In the genomic region with DNA sequence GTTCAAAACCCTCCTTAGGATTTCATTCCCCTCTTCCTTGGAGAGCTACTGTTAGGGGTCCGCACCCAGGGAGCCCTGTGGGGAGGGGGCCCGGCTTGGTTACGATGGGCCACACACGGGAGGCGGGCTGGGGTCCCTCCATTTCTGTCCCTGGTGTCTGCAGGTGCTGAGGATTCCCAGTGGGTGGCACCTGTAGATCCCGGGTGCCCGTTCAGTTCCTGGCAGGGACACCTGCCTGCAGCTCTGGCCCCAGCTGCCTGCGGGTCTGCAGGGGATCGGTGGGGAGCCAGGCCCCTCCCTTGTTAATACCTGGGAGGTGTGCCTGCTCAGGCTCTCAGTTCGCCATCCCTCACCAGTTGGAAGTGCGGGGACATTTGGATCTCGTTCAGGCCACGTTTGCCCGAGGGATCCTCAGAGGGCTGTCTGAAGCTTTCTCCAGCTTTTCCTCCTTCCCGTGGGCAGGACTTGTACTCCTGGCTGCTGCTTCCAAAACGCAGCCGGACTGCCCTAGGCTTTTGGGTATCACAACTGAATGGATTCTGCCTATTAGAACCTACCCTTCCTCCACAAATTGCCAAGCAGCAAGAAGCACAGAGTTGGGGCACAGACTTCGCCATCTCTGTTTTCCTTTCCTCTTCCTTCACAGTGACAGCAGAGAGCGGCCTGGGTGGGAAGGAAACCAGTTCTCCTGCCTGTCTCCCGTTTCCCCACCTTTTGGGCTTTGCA, we compare ENCODE assay signal across 24 cellular contexts. TPM values are rescaled to one million over a fixed set of nuclear protein-coding genes. Genes with fewer than 3 reads are reported as not detected.
A peak's percentile ranks its signal among the peaks of the same experiment; 100 is the strongest.
DNase-seq lines count a peak whose midpoint lies in the region; ATAC-seq and TF ChIP-seq lines count a peak whose summit lies in the region.
"Had no signal": no experiment of that assay in that cellular context is flagged by ENCODE, and none has a peak within 500 bp of the region (broad histone marks: within the 10 kb centered on the region; RNA-seq: fewer than 3 reads in every experiment).

No MANE protein-coding gene starts in this region.

- H3K9me3 Mint-ChIP-seq in activated CD8-positive, alpha-beta T cell treated with anti-CD3 and anti-CD28 coated beads, Interleukin-2, amount 10 ng/mL, durations not matched to agents 7 days and 5 days (ENCODE audit: insufficient read depth) = no peaks in the 10 kb centered on the region
- no peaks in the 10 kb centered on the region for H3K9me3 Mint-ChIP-seq in activated CD8-positive, alpha-beta T cell treated with anti-CD3 and anti-CD28 coated beads for 36 hours
- H3K9me3 Mint-ChIP-seq: memory B cell had no signal

- intact Hi-C loops in activated CD8-positive, alpha-beta T cell treated with anti-CD3 and anti-CD28 coated beads for 36 hours (cut with micrococcal nuclease) = no loop called here
- intact Hi-C loops in colonic mucosa (cut with DNase I) (no loop called here), upper lobe of right lung (cut with DNase I) (no loop called here)

- no peaks in the 10 kb centered on the region for H3K36me3 Mint-ChIP-seq in activated CD8-positive, alpha-beta T cell treated with anti-CD3 and anti-CD28 coated beads, Interleukin-2, amount 10 ng/mL, durations not matched to agents 7 days and 5 days (ENCODE audit: low read depth)
- no peaks in the 10 kb centered on the region for H3K36me3 Mint-ChIP-seq in activated CD8-positive, alpha-beta T cell treated with anti-CD3 and anti-CD28 coated beads for 36 hours (ENCODE audit: low read depth)

- no peaks in the 10 kb centered on the region for H3K9me3 ChIP-seq in colonic mucosa
- peaks cover 2% of the 10 kb centered on the region for H3K9me3 ChIP-seq in upper lobe of right lung
- H3K9me3 ChIP-seq: BE2C, Caco-2, neutrophil, upper lobe of left lung had no signal

- CTCF ChIA-PET in activated CD8-positive, alpha-beta T cell treated with anti-CD3 and anti-CD28 coated beads, Interleukin-2, amount 10 ng/mL, durations not matched to agents 7 days and 5 days (lab: Charles Lee) = no interaction called here
- CTCF ChIA-PET in activated CD8-positive, alpha-beta T cell treated with anti-CD3 and anti-CD28 coated beads for 36 hours (lab: Charles Lee) = no interaction called here

- H3K27ac ChIP-seq in colonic mucosa (no peak overlapping the region), upper lobe of right lung (no peak overlapping the region)
- H3K27ac ChIP-seq: heart left ventricle, neutrophil, upper lobe of left lung had no signal

- H3K27ac Mint-ChIP-seq in activated CD8-positive, alpha-beta T cell treated with anti-CD3 and anti-CD28 coated beads, Interleukin-2, amount 10 ng/mL, durations not matched to agents 7 days and 5 days = no peak overlapping the region
- no peak overlapping the region for H3K27ac Mint-ChIP-seq in activated CD8-positive, alpha-beta T cell treated with anti-CD3 and anti-CD28 coated beads for 36 hours
- H3K27ac Mint-ChIP-seq: memory B cell had no signal

- H3K27me3 ChIP-seq in colonic mucosa (no peaks in the 10 kb centered on the region), upper lobe of right lung (no peaks in the 10 kb centered on the region)
- H3K27me3 ChIP-seq: neutrophil, upper lobe of left lung had no signal

- POLR2A ChIA-PET in activated CD8-positive, alpha-beta T cell treated with anti-CD3 and anti-CD28 coated beads, Interleukin-2, amount 10 ng/mL, durations not matched to agents 7 days and 5 days (lab: Charles Lee) = no interaction called here
- POLR2A ChIA-PET in activated CD8-positive, alpha-beta T cell treated with anti-CD3 and anti-CD28 coated beads for 36 hours (lab: Charles Lee) = interaction anchor here (1.0 kb wide), 1 partner anchor 12 kb away, joined by 3 read pairs; no protein-coding TSS in a partner anchor

- no peak overlapping the region for H3K4me3 ChIP-seq in colonic mucosa
- no peak overlapping the region for H3K4me3 ChIP-seq in upper lobe of right lung
- H3K4me3 ChIP-seq: heart left ventricle, upper lobe of left lung had no signal

- H3K27me3 Mint-ChIP-seq in activated CD8-positive, alpha-beta T cell treated with anti-CD3 and anti-CD28 coated beads, Interleukin-2, amount 10 ng/mL, durations not matched to agents 7 days and 5 days (ENCODE audit: low read depth) = peaks cover 15% of the 10 kb centered on the region
- peaks cover 4% of the 10 kb centered on the region for H3K27me3 Mint-ChIP-seq in activated CD8-positive, alpha-beta T cell treated with anti-CD3 and anti-CD28 coated beads for 36 hours

- no peak for ATAC-seq in activated CD8-positive, alpha-beta T cell treated with anti-CD3 and anti-CD28 coated beads, Interleukin-2, amount 10 ng/mL, durations not matched to agents 7 days and 5 days
- ATAC-seq in activated CD8-positive, alpha-beta T cell treated with anti-CD3 and anti-CD28 coated beads for 36 hours = no peak
- ATAC-seq in upper lobe of right lung (peak; percentile 32), GM18498 (IDR thresholded peaks at IDR 0.05; ENCODE audit: unreplicated experiment) (no peak)
- ATAC-seq: heart left ventricle, left cardiac atrium had no signal

- H3K9ac ChIP-seq in colonic mucosa (ENCODE audit: low read depth in 2 of 2, low read length in 2 of 2) = no peak overlapping the region

- no peak overlapping the region for H3K4me3 Mint-ChIP-seq in activated CD8-positive, alpha-beta T cell treated with anti-CD3 and anti-CD28 coated beads, Interleukin-2, amount 10 ng/mL, durations not matched to agents 7 days and 5 days
- no peak overlapping the region for H3K4me3 Mint-ChIP-seq in activated CD8-positive, alpha-beta T cell treated with anti-CD3 and anti-CD28 coated beads for 36 hours
- H3K4me3 Mint-ChIP-seq: memory B cell had no signal

- DNase-seq in activated CD8-positive, alpha-beta T cell treated with anti-CD3 and anti-CD28 coated beads, Interleukin-2, amount 10 ng/mL, durations not matched to agents 7 days and 5 days = peak; percentile 19
- no peak for DNase-seq in activated CD8-positive, alpha-beta T cell treated with anti-CD3 and anti-CD28 coated beads for 36 hours
- DNase-seq in NCI-H2081 treated with DMSO at 0.1 percent for 48 hours (lab: John Stamatoyannopoulos, UW) = peak; percentile 16
- DNase-seq in colonic mucosa = peak; percentile 14
- no peak for DNase-seq in upper lobe of right lung
- DNase-seq in NOMO-1 treated with dmso at 0.1 percent for 144 hours (lab: John Stamatoyannopoulos, UW; ENCODE audit: unreplicated experiment) = no peak
- no peak for DNase-seq in GDM1 (lab: John Stamatoyannopoulos, UW)
- DNase-seq: activated CD4-positive, alpha-beta T cell treated with anti-CD3 and anti-CD28 coated beads, Interleukin-2, amount 50 U/mL, for 1 hour; activated gamma-delta T cell; activated T-cell treated with anti-CD3 and anti-CD28 coated beads for 4 hours; BE2C; Caco-2; cerebellar nuclear complex; HCEC 1CT; heart left ventricle; IMR-90; left cardiac atrium; NCI-H1436; NCI-H526 treated with DMSO at 0.1 percent for 48 hours; T-helper 9 cell had no signal

- peaks cover 22% of the 10 kb centered on the region for H3K4me1 Mint-ChIP-seq in activated CD8-positive, alpha-beta T cell treated with anti-CD3 and anti-CD28 coated beads, Interleukin-2, amount 10 ng/mL, durations not matched to agents 7 days and 5 days (ENCODE audit: low read depth)
- H3K4me1 Mint-ChIP-seq in activated CD8-positive, alpha-beta T cell treated with anti-CD3 and anti-CD28 coated beads for 36 hours (ENCODE audit: low read depth) = peaks cover 15% of the 10 kb centered on the region
- H3K4me1 Mint-ChIP-seq: memory B cell had no signal

- no peaks in the 10 kb centered on the region for H3K4me1 ChIP-seq in colonic mucosa
- H3K4me1 ChIP-seq in upper lobe of right lung = no peaks in the 10 kb centered on the region
- H3K4me1 ChIP-seq: BE2C, Caco-2, heart left ventricle, upper lobe of left lung had no signal

- TF ChIP-seq CTCF in activated CD8-positive, alpha-beta T cell treated with anti-CD3 and anti-CD28 coated beads for 36 hours (IDR thresholded peaks at IDR 0.05) = no peak
- TF ChIP-seq CTCF in colonic mucosa (IDR thresholded peaks at IDR 0.05) (no peak), upper lobe of right lung (IDR thresholded peaks at IDR 0.05) (no peak)

- H3K36me3 ChIP-seq in colonic mucosa (no peaks in the 10 kb centered on the region), upper lobe of right lung (no peaks in the 10 kb centered on the region)
- H3K36me3 ChIP-seq: BE2C, heart left ventricle, neutrophil, upper lobe of left lung had no signal

RNA-seq across cellular contexts. Expression of a gene that starts 22.3 kb away (rescaled TPM):
- 10 to 100 TPM; 17.2 to 18.1 TPM for total RNA-seq in activated CD8-positive, alpha-beta T cell treated with anti-CD3 and anti-CD28 coated beads, Interleukin-2, amount 10 ng/mL, durations not matched to agents 7 days and 5 days
- total RNA-seq in activated CD8-positive, alpha-beta T cell treated with anti-CD3 and anti-CD28 coated beads for 36 hours = 10 to 100 TPM; 23.5 to 25.1 TPM
- 10 to 100 TPM; 11.5 to 16.0 TPM for total RNA-seq in colonic mucosa
- total RNA-seq in upper lobe of right lung = 36.7 TPM

Comparison
In these comparisons a context has a peak if more than half of its experiments do, and no peak if none do; other contexts are left out.
1. DNase-seq: peak in activated CD8-positive, alpha-beta T cell treated with anti-CD3 and anti-CD28 coated beads, Interleukin-2, amount 10 ng/mL, durations not matched to agents 7 days and 5 days (single experiment), NCI-H2081 treated with DMSO at 0.1 percent for 48 hours (single experiment) and colonic mucosa (single experiment); none in activated CD8-positive, alpha-beta T cell treated with anti-CD3 and anti-CD28 coated beads for 36 hours (single experiment), upper lobe of right lung (single experiment), NOMO-1 treated with dmso at 0.1 percent for 144 hours (single experiment) and GDM1 (single experiment).